In the genomic region with DNA sequence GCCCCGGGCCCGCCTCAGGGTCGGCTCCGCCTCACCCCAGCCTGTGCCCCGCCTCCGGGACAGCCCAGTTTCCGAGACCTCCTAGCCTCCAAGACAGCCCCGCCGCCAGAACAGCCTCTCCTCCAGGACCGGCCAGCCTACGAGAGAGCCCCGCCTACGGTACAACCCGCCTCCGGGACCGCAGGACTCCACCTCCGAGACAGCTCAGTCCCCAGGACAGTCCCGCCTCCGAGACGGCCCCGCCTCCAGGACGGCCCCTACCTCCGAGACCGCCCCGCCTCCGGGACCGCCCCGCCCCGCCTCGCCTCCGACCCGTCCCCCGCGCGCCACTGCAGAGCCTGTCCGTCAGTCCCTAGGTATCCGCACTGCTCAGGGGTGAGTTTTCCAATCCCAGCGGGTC, we compare ENCODE assay signal across 8 cellular contexts. TPM values are rescaled to one million over a fixed set of nuclear protein-coding genes. Genes with fewer than 3 reads are reported as not detected.
DNase-seq lines count a peak whose midpoint lies in the region; ATAC-seq, FAIRE-seq and TF ChIP-seq lines count a peak whose summit lies in the region.
"Not testable (repeated sequence)": the region's sequence is repeated elsewhere in the genome, so short reads cannot be mapped to it uniquely, and the experiment has no call there.

A gene (plus strand): TSS at position 329 of the 400 bp plus-strand sequence.

- ATAC-seq in GM21360 (IDR thresholded peaks at IDR 0.05; ENCODE audit: unreplicated experiment) = peak; percentile 88
- peak; percentile 87 for ATAC-seq in HG02981 (IDR thresholded peaks at IDR 0.05; ENCODE audit: unreplicated experiment)
- ATAC-seq in RWPE2 (ENCODE audit: low read depth) = peak; percentile 98
- ATAC-seq in pancreas = peak; percentile 93 to 97 (median 96)
- peak; percentile 89 for ATAC-seq in stimulated activated effector memory CD8-positive, alpha-beta T cell treated with anti-CD3 and anti-CD28 coated beads, Interleukin-12 subunit alpha, Interleukin-12 subunit beta, amount 100 ng/mL, for 72 hours

- H3K4me3 Mint-ChIP-seq in stimulated activated effector memory CD8-positive, alpha-beta T cell treated with anti-CD3 and anti-CD28 coated beads, Interleukin-12 subunit alpha, Interleukin-12 subunit beta, amount 100 ng/mL, for 72 hours = not testable (repeated sequence)

- 0% methylated on average over 9 of the region's 38 CpGs; no CpG with 5 or more reads in 1 of the 2 donors for WGBS in pancreas, 2 donors

- not testable (repeated sequence) for H3K27me3 ChIP-seq in RWPE2 (ENCODE audit: insufficient read depth, poor library complexity, severe bottlenecking); pancreas

- H3K36me3 Mint-ChIP-seq in stimulated activated effector memory CD8-positive, alpha-beta T cell treated with anti-CD3 and anti-CD28 coated beads, Interleukin-12 subunit alpha, Interleukin-12 subunit beta, amount 100 ng/mL, for 72 hours = not testable (repeated sequence)

- H3K27ac ChIP-seq in RWPE2 (ENCODE audit: poor library complexity, severe bottlenecking); pancreas: not testable (repeated sequence)

- not testable (repeated sequence) for H3K4me1 ChIP-seq in RWPE2 (ENCODE audit: insufficient read depth, poor library complexity, severe bottlenecking); pancreas

- H3K36me3 ChIP-seq in RWPE2 (ENCODE audit: low read depth); pancreas: not testable (repeated sequence)

- intact Hi-C loops in pancreas (cut with DNase I) = not testable (repeated sequence)

- in situ Hi-C loops in endometrial microvascular endothelial cells (cut with HindIII; ENCODE audit: inconsistent ontology term, low pct_unique_long_range_greater_than_20kb, low sequenced_read_pairs) = not testable (repeated sequence)

- H3K9me3 Mint-ChIP-seq in stimulated activated effector memory CD8-positive, alpha-beta T cell treated with anti-CD3 and anti-CD28 coated beads, Interleukin-12 subunit alpha, Interleukin-12 subunit beta, amount 100 ng/mL, for 72 hours = not testable (repeated sequence)

- DNase-seq in RWPE2 (ENCODE audit: low spot score) = not testable (repeated sequence)
- DNase-seq in activated T-cell treated with anti-CD3 and anti-CD28 coated beads for 48 hours (ENCODE audit: low read depth) = peak; percentile 66
- peak in 4 of 6 donors; percentile 63 to 92 (median 72) for DNase-seq in pancreas
- peak; percentile 40 to 79 for DNase-seq in stimulated activated effector memory CD8-positive, alpha-beta T cell treated with anti-CD3 and anti-CD28 coated beads, Interleukin-12 subunit alpha, Interleukin-12 subunit beta, amount 100 ng/mL, for 72 hours (ENCODE audit: low spot score in 2 of 2)

- H3K27ac Mint-ChIP-seq in stimulated activated effector memory CD8-positive, alpha-beta T cell treated with anti-CD3 and anti-CD28 coated beads, Interleukin-12 subunit alpha, Interleukin-12 subunit beta, amount 100 ng/mL, for 72 hours = not testable (repeated sequence)

- not testable (repeated sequence) for FAIRE-seq in pancreas (lab: Jason Lieb, UNC)

- H3K4me3 ChIP-seq in GM08714 (ENCODE audit: low read length) = peak within 1 kb of the TSS; percentile 45; the same call in 1 of the 2 replicates
- H3K4me3 ChIP-seq in RWPE2 (ENCODE audit: severe bottlenecking); pancreas: not testable (repeated sequence)

- H3K4me1 Mint-ChIP-seq in stimulated activated effector memory CD8-positive, alpha-beta T cell treated with anti-CD3 and anti-CD28 coated beads, Interleukin-12 subunit alpha, Interleukin-12 subunit beta, amount 100 ng/mL, for 72 hours = not testable (repeated sequence)

- H3K9me3 ChIP-seq in RWPE2 (ENCODE audit: severe bottlenecking); pancreas: not testable (repeated sequence)

- TF ChIP-seq CTCF in RWPE2 (IDR thresholded peaks at IDR 0.05; ENCODE audit: poor library complexity, severe bottlenecking); pancreas (IDR thresholded peaks at IDR 0.05): not testable (repeated sequence)

RNA-seq across cellular contexts. Expression of the gene that starts here (rescaled TPM):
- total RNA-seq in endometrial microvascular endothelial cells (ENCODE audit: inconsistent ontology term) (55.0 TPM), pancreas (1 to 10 TPM in 3 of 6 donors, under 1 TPM in 3; 0.67 to 2.3 (median 1.0) TPM)
- polyA plus RNA-seq in pancreas = 1 to 10 TPM; 1.4 to 6.3 TPM

Comparison
In these comparisons a context has a peak if more than half of its experiments do, and no peak if none do; other contexts are left out.
1. RNA of the gene that starts here (total RNA-seq): 55.0 TPM in endometrial microvascular endothelial cells (single experiment); 0.67 to 2.3 TPM in pancreas; every median in the first group is over 10 times any median in the second.
2. Peak in every context shown above with its lines, with median percentiles within 50 percentile points of each other: ATAC-seq.